8 cellular contexts compared by ENCODE assay signal in genomic region chr7:158204453-158204852, GRCh38.
"Had no signal": no experiment of that assay in that cellular context is flagged by ENCODE, and none has a peak within 500 bp of the region (broad histone marks: within the 10 kb centered on the region; RNA-seq: fewer than 3 reads in every experiment).

No MANE protein-coding gene starts in this region.

- H3K4me3 ChIP-seq: GM23338 had no signal

- H3K36me3 Mint-ChIP-seq: IgD-negative memory B cell had no signal

- H3K4me2 ChIP-seq: GM23338 had no signal

- DNase-seq: H9, HCEC 1CT had no signal

- H3K27ac Mint-ChIP-seq: GM23338, H9, IgD-negative memory B cell had no signal

- H3K4me3 Mint-ChIP-seq: GM23338, H9, IgD-negative memory B cell had no signal

- FAIRE-seq: H1, H54, HepG2 had no signal

- ATAC-seq: GM23338, HepG2 had no signal

- H3K4me1 Mint-ChIP-seq: GM23338, IgD-negative memory B cell had no signal

- H2AFZ ChIP-seq: GM23338 had no signal

- H3K27ac ChIP-seq: HL-60 had no signal
